ENCODE assay signal across 8 cellular contexts in genomic region chrX:56780681-56781649, GRCh38. TPM values are rescaled to one million over a fixed set of nuclear protein-coding genes. Genes with fewer than 3 reads are reported as not detected.
DNase-seq lines count a peak whose midpoint lies in the region; ATAC-seq and TF ChIP-seq lines count a peak whose summit lies in the region.
"Not testable (repeated sequence)": the region's sequence is repeated elsewhere in the genome, so short reads cannot be mapped to it uniquely, and the experiment has no call there.

No MANE protein-coding gene starts in this region.

- intact Hi-C loops in activated CD4-positive, alpha-beta memory T cell treated with anti-CD3 and anti-CD28 coated beads for 36 hours (cut with micrococcal nuclease) = not testable (repeated sequence)

- not testable (repeated sequence) for H2BK120ac ChIP-seq in trophoblast cell (ENCODE audit: insufficient read depth, low read length, poor library complexity)

- not testable (repeated sequence) for H3K79me2 ChIP-seq in trophoblast cell (ENCODE audit: control insufficient read depth, insufficient read depth, low read length, poor library complexity)

- not testable (repeated sequence) for H3K4me1 ChIP-seq in CD4-positive, CD25-positive, alpha-beta regulatory T cell (ENCODE audit: control insufficient read depth, insufficient read depth, low read length, poor library complexity, severe bottlenecking)
- H3K4me1 ChIP-seq in trophoblast cell (ENCODE audit: control insufficient read depth in 1 of 2, insufficient read depth in 2 of 2, low read length in 2 of 2) = peaks cover 15 to 16% of the 10 kb centered on the region in 2 experiments

- not testable (repeated sequence) for H3K4ac ChIP-seq in trophoblast cell (ENCODE audit: low read depth, low read length)

- DNase-seq in CD4-positive, CD25-positive, alpha-beta regulatory T cell = peak in 2 of 3 donors; percentile 44 to 67
- not testable (repeated sequence) for DNase-seq in activated CD4-positive, alpha-beta memory T cell treated with anti-CD3 and anti-CD28 coated beads for 36 hours; activated naive CD4-positive, alpha-beta T cell treated with anti-CD3 and anti-CD28 coated beads, Interleukin-2, amount 10 ng/mL, durations not matched to agents 7 days and 5 days; naive B cell; trophoblast cell; type B pancreatic cell (ENCODE audit: extremely low spot score, unreplicated experiment)
- peak; percentile 56 for DNase-seq in chondrocyte (ENCODE audit: low spot score)

- not testable (repeated sequence) for H3K36me3 ChIP-seq in CD4-positive, CD25-positive, alpha-beta regulatory T cell (ENCODE audit: control insufficient read depth, insufficient read depth, low read length)
- peaks cover 0 to 12% of the 10 kb centered on the region in 2 experiments for H3K36me3 ChIP-seq in trophoblast cell (ENCODE audit: control insufficient read depth in 1 of 2, insufficient read depth in 2 of 2, low read length in 2 of 2)

- not testable (repeated sequence) for H3K27me3 ChIP-seq in CD4-positive, CD25-positive, alpha-beta regulatory T cell (ENCODE audit: control insufficient read depth, insufficient read depth, low read length); trophoblast cell (ENCODE audit: insufficient read depth, low read length)

- H2AFZ ChIP-seq in trophoblast cell (ENCODE audit: insufficient read depth, low read length, poor library complexity) = not testable (repeated sequence)

- not testable (repeated sequence) for H2AK5ac ChIP-seq in trophoblast cell (ENCODE audit: low read length)

- peak overlapping the region; percentile 61 to 94 (median 74) for H3K27ac Mint-ChIP-seq in CD4-positive, CD25-positive, alpha-beta regulatory T cell
- H3K27ac Mint-ChIP-seq in T-helper 1 cell treated with Interleukin-12 subunit alpha and Interleukin-12 subunit beta and Interleukin-4 antibody, amounts not matched to agents 30 μg/mL and 1 μg/mL, for 36 hours = peak overlapping the region; percentile 63
- H3K27ac Mint-ChIP-seq in activated CD4-positive, alpha-beta memory T cell treated with anti-CD3 and anti-CD28 coated beads for 36 hours = peak overlapping the region; percentile 33
- peak overlapping the region; percentile 86 for H3K27ac Mint-ChIP-seq in activated naive CD4-positive, alpha-beta T cell treated with anti-CD3 and anti-CD28 coated beads, Interleukin-2, amount 10 ng/mL, durations not matched to agents 7 days and 5 days
- not testable (repeated sequence) for H3K27ac Mint-ChIP-seq in chondrocyte (ENCODE audit: unreplicated experiment)
- peak overlapping the region in 5 of 6 donors; percentile 10 to 83 (median 51) for H3K27ac Mint-ChIP-seq in naive B cell
- peak overlapping the region; percentile 16 for H3K27ac Mint-ChIP-seq in type B pancreatic cell

- TF ChIP-seq CTCF in chondrocyte (IDR thresholded peaks at IDR 0.05); type B pancreatic cell (conservative IDR thresholded peaks at IDR 0.05): not testable (repeated sequence)

- H3K4me3 Mint-ChIP-seq in CD4-positive, CD25-positive, alpha-beta regulatory T cell = peak overlapping the region in 3 of 4 donors; percentile 73 to 96 (median 77)
- H3K4me3 Mint-ChIP-seq in T-helper 1 cell treated with Interleukin-12 subunit alpha and Interleukin-12 subunit beta and Interleukin-4 antibody, amounts not matched to agents 30 μg/mL and 1 μg/mL, for 36 hours; activated CD4-positive, alpha-beta memory T cell treated with anti-CD3 and anti-CD28 coated beads for 36 hours; activated naive CD4-positive, alpha-beta T cell treated with anti-CD3 and anti-CD28 coated beads, Interleukin-2, amount 10 ng/mL, durations not matched to agents 7 days and 5 days; chondrocyte (ENCODE audit: unreplicated experiment); type B pancreatic cell: not testable (repeated sequence)
- peak overlapping the region in 5 of 8 donors; percentile 13 to 65 (median 24) for H3K4me3 Mint-ChIP-seq in naive B cell

- not testable (repeated sequence) for H4K91ac ChIP-seq in trophoblast cell (ENCODE audit: low read depth, low read length)

- not testable (repeated sequence) for H2BK12ac ChIP-seq in trophoblast cell (ENCODE audit: low read length)

- H3K14ac ChIP-seq in trophoblast cell (ENCODE audit: low read length) = not testable (repeated sequence)

- H3K4me3 ChIP-seq in CD4-positive, CD25-positive, alpha-beta regulatory T cell (ENCODE audit: low read depth, low read length); trophoblast cell (ENCODE audit: low read depth, low read length): not testable (repeated sequence)

- peaks cover 3 to 37% (median 16%) of the 10 kb centered on the region in 4 donors for H3K4me1 Mint-ChIP-seq in CD4-positive, CD25-positive, alpha-beta regulatory T cell
- H3K4me1 Mint-ChIP-seq in T-helper 1 cell treated with Interleukin-12 subunit alpha and Interleukin-12 subunit beta and Interleukin-4 antibody, amounts not matched to agents 30 μg/mL and 1 μg/mL, for 36 hours (ENCODE audit: low read depth) = peaks cover 19% of the 10 kb centered on the region
- peaks cover 20% of the 10 kb centered on the region for H3K4me1 Mint-ChIP-seq in activated CD4-positive, alpha-beta memory T cell treated with anti-CD3 and anti-CD28 coated beads for 36 hours (ENCODE audit: low read depth)
- H3K4me1 Mint-ChIP-seq in activated naive CD4-positive, alpha-beta T cell treated with anti-CD3 and anti-CD28 coated beads, Interleukin-2, amount 10 ng/mL, durations not matched to agents 7 days and 5 days = peaks cover 19% of the 10 kb centered on the region
- H3K4me1 Mint-ChIP-seq in chondrocyte (ENCODE audit: low read depth); type B pancreatic cell (ENCODE audit: unreplicated experiment): not testable (repeated sequence)
- H3K4me1 Mint-ChIP-seq in naive B cell = peaks cover 8 to 33% (median 27%) of the 10 kb centered on the region in 3 donors

- peak; percentile 69 to 78 for ATAC-seq in CD4-positive, CD25-positive, alpha-beta regulatory T cell (ENCODE audit: low read depth in 2 of 2)
- ATAC-seq in naive B cell (ENCODE audit: low read depth in 2 of 2) = not testable (repeated sequence)

- not testable (repeated sequence) for H3K18ac ChIP-seq in trophoblast cell (ENCODE audit: low read length)

- POLR2A ChIA-PET in activated CD4-positive, alpha-beta memory T cell treated with anti-CD3 and anti-CD28 coated beads for 36 hours (lab: Charles Lee) = not testable (repeated sequence)

- H3K27me3 Mint-ChIP-seq in CD4-positive, CD25-positive, alpha-beta regulatory T cell; T-helper 1 cell treated with Interleukin-12 subunit alpha and Interleukin-12 subunit beta and Interleukin-4 antibody, amounts not matched to agents 30 μg/mL and 1 μg/mL, for 36 hours (ENCODE audit: low read depth); activated CD4-positive, alpha-beta memory T cell treated with anti-CD3 and anti-CD28 coated beads for 36 hours; activated naive CD4-positive, alpha-beta T cell treated with anti-CD3 and anti-CD28 coated beads, Interleukin-2, amount 10 ng/mL, durations not matched to agents 7 days and 5 days; chondrocyte (ENCODE audit: low read depth); naive B cell; type B pancreatic cell: not testable (repeated sequence)

- no CpG with 5 or more reads among the region's 22 CpGs for WGBS in trophoblast cell (ENCODE audit: extremely low coverage, insufficient coverage, insufficient read length)

- not testable (repeated sequence) for H3K79me1 ChIP-seq in trophoblast cell (ENCODE audit: low read length)

- not testable (repeated sequence) for H3K9me3 ChIP-seq in CD4-positive, CD25-positive, alpha-beta regulatory T cell (ENCODE audit: control insufficient read depth in 2 of 2, low read length in 2 of 2); trophoblast cell (ENCODE audit: insufficient read depth, low read depth, low read length)

- not testable (repeated sequence) for H3K27ac ChIP-seq in CD4-positive, CD25-positive, alpha-beta regulatory T cell (ENCODE audit: insufficient read depth, low read length, poor library complexity, severe bottlenecking)
- peak overlapping the region; percentile 71 for H3K27ac ChIP-seq in trophoblast cell (ENCODE audit: low read depth, low read length)

- not testable (repeated sequence) for H3K9me3 Mint-ChIP-seq in CD4-positive, CD25-positive, alpha-beta regulatory T cell; T-helper 1 cell treated with Interleukin-12 subunit alpha and Interleukin-12 subunit beta and Interleukin-4 antibody, amounts not matched to agents 30 μg/mL and 1 μg/mL, for 36 hours; activated CD4-positive, alpha-beta memory T cell treated with anti-CD3 and anti-CD28 coated beads for 36 hours; activated naive CD4-positive, alpha-beta T cell treated with anti-CD3 and anti-CD28 coated beads, Interleukin-2, amount 10 ng/mL, durations not matched to agents 7 days and 5 days; chondrocyte (ENCODE audit: low read depth); naive B cell; type B pancreatic cell

- not testable (repeated sequence) for H3K4me2 ChIP-seq in trophoblast cell (ENCODE audit: low read length)

- not testable (repeated sequence) for H4K12ac ChIP-seq in trophoblast cell (ENCODE audit: low read depth, low read length)

- H3K9ac ChIP-seq in trophoblast cell (ENCODE audit: low read length) = not testable (repeated sequence)

- H3K23ac ChIP-seq in trophoblast cell (ENCODE audit: low read length) = not testable (repeated sequence)

- CTCF ChIA-PET in activated CD4-positive, alpha-beta memory T cell treated with anti-CD3 and anti-CD28 coated beads for 36 hours (lab: Charles Lee); activated naive CD4-positive, alpha-beta T cell treated with anti-CD3 and anti-CD28 coated beads, Interleukin-2, amount 10 ng/mL, durations not matched to agents 7 days and 5 days (lab: Charles Lee): not testable (repeated sequence)

- peak overlapping the region; percentile 2 for H2BK5ac ChIP-seq in trophoblast cell (ENCODE audit: low read depth, low read length, poor library complexity)

- peaks cover 10% of the 10 kb centered on the region for H3K36me3 Mint-ChIP-seq in CD4-positive, CD25-positive, alpha-beta regulatory T cell
- not testable (repeated sequence) for H3K36me3 Mint-ChIP-seq in T-helper 1 cell treated with Interleukin-12 subunit alpha and Interleukin-12 subunit beta and Interleukin-4 antibody, amounts not matched to agents 30 μg/mL and 1 μg/mL, for 36 hours (ENCODE audit: low read depth); activated CD4-positive, alpha-beta memory T cell treated with anti-CD3 and anti-CD28 coated beads for 36 hours; chondrocyte (ENCODE audit: low read depth); naive B cell
- peaks cover 11% of the 10 kb centered on the region for H3K36me3 Mint-ChIP-seq in activated naive CD4-positive, alpha-beta T cell treated with anti-CD3 and anti-CD28 coated beads, Interleukin-2, amount 10 ng/mL, durations not matched to agents 7 days and 5 days
- H3K36me3 Mint-ChIP-seq in type B pancreatic cell = peaks cover 18% of the 10 kb centered on the region

- H4K8ac ChIP-seq in trophoblast cell (ENCODE audit: low read depth, low read length) = not testable (repeated sequence)

RNA-seq across cellular contexts. Expression of gene NBDY, which starts 51.9 kb away (rescaled TPM):
- total RNA-seq in CD4-positive, CD25-positive, alpha-beta regulatory T cell = 29.0 TPM
- 10 to 100 TPM; 47.3 to 61.5 (median 56.0) TPM for polyA plus RNA-seq in CD4-positive, CD25-positive, alpha-beta regulatory T cell
- total RNA-seq in activated CD4-positive, alpha-beta memory T cell treated with anti-CD3 and anti-CD28 coated beads for 36 hours = 10 to 100 TPM; 45.1 to 50.0 TPM
- total RNA-seq in chondrocyte (49.9 to 63.1 TPM (median 51.1 TPM) in 3 replicates), type B pancreatic cell (ENCODE audit: low replicate concordance) (52.5 and 55.1 TPM in 2 replicates)
- polyA plus RNA-seq in naive B cell (ENCODE audit: low read depth in 6 of 6) = 10 to 100 TPM; 44.9 to 69.1 (median 54.8) TPM
- 85.5 and 86.3 TPM in 2 replicates for polyA plus RNA-seq in trophoblast cell (2013)
